In the genomic region with DNA sequence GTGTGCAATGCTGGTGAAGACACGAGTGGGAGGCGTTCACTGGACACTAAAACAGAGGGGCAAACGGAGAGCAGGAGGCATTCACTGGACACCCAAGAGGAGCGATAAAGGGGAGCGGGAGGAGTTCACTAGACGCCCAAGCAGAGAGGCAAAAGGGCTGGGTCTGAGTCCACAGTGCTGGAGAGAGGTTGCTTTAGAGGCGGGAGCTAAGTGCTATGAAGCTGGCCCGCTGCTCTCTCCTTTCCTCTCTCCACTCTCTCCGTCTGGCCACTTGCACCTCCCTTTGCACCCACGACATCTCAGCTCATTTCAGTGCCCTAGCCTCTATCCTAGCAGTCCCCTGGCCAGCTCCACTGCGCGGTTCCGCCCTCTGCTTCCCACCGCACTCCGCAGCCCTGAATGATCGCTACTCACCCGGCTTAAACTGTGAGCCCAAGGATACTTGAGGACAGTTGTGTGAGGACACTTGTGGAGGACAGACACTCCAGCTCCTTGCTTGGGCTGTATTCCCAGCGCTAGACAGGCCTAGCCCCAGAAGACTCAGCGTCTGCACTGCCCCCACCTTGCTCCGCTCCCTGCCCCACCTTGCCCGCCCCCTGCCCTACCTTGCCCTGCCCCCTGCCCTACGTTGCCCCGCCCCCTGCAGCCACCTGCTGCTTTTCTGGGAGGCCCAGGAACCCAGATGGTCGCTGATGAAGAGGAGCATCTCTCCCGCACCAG, we compare ENCODE assay signal across 1 cellular context.
TF ChIP-seq lines count a peak whose summit lies in the region.

No MANE protein-coding gene starts in this region.

TF ChIP-seq in WTC11, 78 proteins besides CTCF, POLR2A, EP300 and RAD21 (continued from another document):
- TF ChIP-seq, protein P1, sequence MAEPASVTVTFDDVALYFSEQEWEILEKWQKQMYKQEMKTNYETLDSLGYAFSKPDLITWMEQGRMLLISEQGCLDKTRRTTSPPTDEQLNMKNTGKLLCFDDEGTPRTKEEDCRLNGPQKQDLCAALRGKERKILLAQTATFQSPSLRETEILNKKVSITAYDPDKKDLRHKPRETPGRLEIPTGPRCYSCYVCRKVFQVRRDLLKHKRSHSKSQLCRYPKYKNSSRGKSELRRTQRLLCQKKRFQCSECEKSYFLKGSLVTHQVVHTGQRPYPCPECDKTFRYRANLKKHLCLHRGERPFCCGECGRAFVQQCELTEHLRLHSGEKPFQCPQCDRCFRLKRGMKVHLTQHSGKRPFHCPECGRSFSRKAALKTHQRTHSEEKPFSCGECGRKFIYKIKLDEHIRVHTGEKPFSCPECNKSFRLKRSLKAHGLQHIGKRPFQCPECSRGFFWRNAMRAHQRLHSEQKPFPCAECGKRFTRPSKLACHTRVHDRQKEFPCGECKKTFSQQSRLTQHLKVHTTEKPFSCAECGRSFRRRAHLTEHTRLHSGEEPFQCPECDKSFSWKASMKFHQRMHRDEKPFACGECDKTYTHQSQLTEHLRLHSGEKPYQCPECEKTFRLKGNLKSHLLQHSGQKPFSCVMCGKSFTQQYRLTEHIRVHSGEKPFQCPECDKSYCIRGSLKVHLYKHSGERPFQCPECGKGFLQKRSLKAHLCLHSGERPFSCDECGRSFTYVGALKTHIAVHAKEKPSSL (CRISPR knock-in tag; conservative IDR thresholded peaks at IDR 0.05) = no peak
- TF ChIP-seq OVOL2 (CRISPR knock-in tag; IDR thresholded peaks at IDR 0.05; ENCODE audit: borderline replicate concordance) (no peak), ZNF317 (CRISPR knock-in tag; IDR thresholded peaks at IDR 0.05; ENCODE audit: borderline replicate concordance, low read depth) (no peak), NFE2L1 (CRISPR knock-in tag; IDR thresholded peaks at IDR 0.05) (no peak), NR3C1 (CRISPR knock-in tag; conservative IDR thresholded peaks at IDR 0.05; ENCODE audit: low read depth) (no peak), GTF2I (CRISPR knock-in tag; conservative IDR thresholded peaks at IDR 0.05) (no peak), JAZF1 (CRISPR knock-in tag; IDR thresholded peaks at IDR 0.05) (no peak), KAT7 (CRISPR knock-in tag; IDR thresholded peaks at IDR 0.05; ENCODE audit: borderline replicate concordance) (no peak)
- TF ChIP-seq, protein P2, sequence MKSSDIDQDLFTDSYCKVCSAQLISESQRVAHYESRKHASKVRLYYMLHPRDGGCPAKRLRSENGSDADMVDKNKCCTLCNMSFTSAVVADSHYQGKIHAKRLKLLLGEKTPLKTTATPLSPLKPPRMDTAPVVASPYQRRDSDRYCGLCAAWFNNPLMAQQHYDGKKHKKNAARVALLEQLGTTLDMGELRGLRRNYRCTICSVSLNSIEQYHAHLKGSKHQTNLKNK (CRISPR knock-in tag; IDR thresholded peaks at IDR 0.05) = no peak
